ENCODE assay signal across 10 cellular contexts in genomic region chr6:100451577-100451976, GRCh38. TPM values are rescaled to one million over a fixed set of nuclear protein-coding genes. Genes with fewer than 3 reads are reported as not detected.
"Had no signal": no experiment of that assay in that cellular context is flagged by ENCODE, and none has a peak within 500 bp of the region (broad histone marks: within the 10 kb centered on the region; RNA-seq: fewer than 3 reads in every experiment).

No MANE protein-coding gene starts in this region.

- H2AFZ ChIP-seq: GM23248, GM23338 had no signal

- H3K4me2 ChIP-seq: GM23338 had no signal

- H3K9me3 ChIP-seq: HAP-1 had no signal

- H3K9ac ChIP-seq: GM23248 had no signal

- DNase-seq: GM23248, GOT3, H7, H9, HCEC 1CT, HFFc6 had no signal

- H3K36me3 ChIP-seq: HAP-1 had no signal

- H3K4me1 ChIP-seq: HAP-1 had no signal

- H3K4me3 ChIP-seq: GM23248, GM23338, HAP-1 had no signal

- H3K27ac ChIP-seq: GM23248 had no signal

- ATAC-seq: GM23338, HCT116 had no signal

RNA-seq across cellular contexts. Expression of gene SIM1, which starts 13.1 kb away (rescaled TPM):
- total RNA-seq: H4, H9 had no signal
